Comparison of ENCODE assay signal across 9 cellular contexts in the genomic region with DNA sequence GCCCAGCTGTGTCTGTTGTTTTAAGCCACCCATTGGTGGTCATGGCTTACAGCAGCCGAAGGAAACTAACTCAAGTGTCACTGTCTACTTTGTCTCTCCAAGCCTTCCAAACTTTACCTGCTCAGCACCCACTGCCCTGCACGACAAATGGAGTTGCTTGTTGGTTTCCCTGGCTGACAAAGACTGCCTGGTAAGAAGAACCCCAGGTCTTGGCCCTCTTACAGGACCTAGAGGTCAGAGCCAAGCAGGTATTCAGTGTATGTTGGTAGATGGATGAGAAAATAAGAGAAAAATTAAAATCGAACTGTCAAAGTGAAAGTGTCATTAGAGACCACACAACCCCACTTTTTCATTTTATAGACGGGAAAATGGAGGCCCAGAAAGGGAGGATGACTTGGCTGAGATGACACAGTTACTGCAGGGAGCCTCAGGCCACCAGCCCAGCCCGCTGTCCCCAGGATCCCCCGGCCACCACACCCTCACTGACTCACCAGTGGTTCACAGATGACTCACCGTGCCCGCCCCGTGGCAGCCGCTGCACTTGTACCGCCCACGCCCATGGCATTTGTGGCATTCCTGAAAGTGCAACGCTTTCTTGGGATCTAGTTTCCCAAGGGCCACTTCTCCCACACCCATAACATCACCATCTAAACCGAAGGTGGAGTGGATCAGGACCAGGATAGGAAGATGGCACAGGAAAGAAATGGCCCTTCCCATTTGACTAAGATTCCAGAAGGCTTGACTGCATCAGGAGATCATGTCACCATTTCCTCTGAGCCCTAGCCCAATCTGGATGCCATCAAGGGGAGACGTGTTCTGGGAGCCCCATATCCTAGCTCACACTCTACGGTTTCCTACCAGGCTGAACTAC. TPM values are rescaled to one million over a fixed set of nuclear protein-coding genes. Genes with fewer than 3 reads are reported as not detected.
DNase-seq lines count a peak whose midpoint lies in the region; ATAC-seq and TF ChIP-seq lines count a peak whose summit lies in the region.
"Had no signal": no experiment of that assay in that cellular context is flagged by ENCODE, and none has a peak within 500 bp of the region (broad histone marks: within the 10 kb centered on the region; RNA-seq: fewer than 3 reads in every experiment).

No MANE protein-coding gene starts in this region.

- no peak for TF ChIP-seq POLR2A in GM18505 (IDR thresholded peaks at IDR 0.05; ENCODE audit: borderline replicate concordance, extremely low read depth, insufficient read depth, insufficient read length)

- H3K27me3 Mint-ChIP-seq in dendritic cell treated with granulocyte-macrophage colony-stimulating factor and Interleukin-4, amounts not matched to agents 40 ng/mL and 50 ng/mL, for 4 days: peaks cover 17% of the 10 kb centered on the region
- no peaks in the 10 kb centered on the region for H3K27me3 Mint-ChIP-seq in glutamatergic neuron (ENCODE audit: unreplicated experiment)

- DNase-seq in SW 1271 (lab: John Stamatoyannopoulos, UW): peak; percentile 93 to 98
- DNase-seq in posterior vena cava (ENCODE audit: low spot score): peak; percentile 86
- no peak for DNase-seq in glutamatergic neuron
- DNase-seq: naive B cell had no signal

- H3K9me3 Mint-ChIP-seq in dendritic cell treated with granulocyte-macrophage colony-stimulating factor and Interleukin-4, amounts not matched to agents 40 ng/mL and 50 ng/mL, for 4 days: no peaks in the 10 kb centered on the region
- H3K9me3 Mint-ChIP-seq in glutamatergic neuron (ENCODE audit: unreplicated experiment): no peaks in the 10 kb centered on the region
- H3K9me3 Mint-ChIP-seq: naive B cell had no signal

- H3K36me3 Mint-ChIP-seq in dendritic cell treated with granulocyte-macrophage colony-stimulating factor and Interleukin-4, amounts not matched to agents 40 ng/mL and 50 ng/mL, for 4 days (ENCODE audit: low read depth): no peaks in the 10 kb centered on the region
- no peaks in the 10 kb centered on the region for H3K36me3 Mint-ChIP-seq in glutamatergic neuron (ENCODE audit: unreplicated experiment)
- H3K36me3 Mint-ChIP-seq: naive B cell had no signal

- H3K4me3 Mint-ChIP-seq in dendritic cell treated with granulocyte-macrophage colony-stimulating factor and Interleukin-4, amounts not matched to agents 40 ng/mL and 50 ng/mL, for 4 days: no peak overlapping the region
- no peak overlapping the region for H3K4me3 Mint-ChIP-seq in glutamatergic neuron (ENCODE audit: unreplicated experiment)
- H3K4me3 Mint-ChIP-seq: naive B cell had no signal

- peak; percentile 76 for ATAC-seq in GM18505 (IDR thresholded peaks at IDR 0.05; ENCODE audit: unreplicated experiment)
- ATAC-seq in HG02870 (IDR thresholded peaks at IDR 0.05; ENCODE audit: unreplicated experiment): peak; percentile 74
- no peak for ATAC-seq in GM21737 (IDR thresholded peaks at IDR 0.05; ENCODE audit: unreplicated experiment)
- ATAC-seq in HG03196 (IDR thresholded peaks at IDR 0.05; ENCODE audit: unreplicated experiment): no peak

- H3K4me1 Mint-ChIP-seq in dendritic cell treated with granulocyte-macrophage colony-stimulating factor and Interleukin-4, amounts not matched to agents 40 ng/mL and 50 ng/mL, for 4 days (ENCODE audit: low read depth): peaks cover 23% of the 10 kb centered on the region
- no peaks in the 10 kb centered on the region for H3K4me1 Mint-ChIP-seq in glutamatergic neuron (ENCODE audit: low read depth, unreplicated experiment)
- H3K4me1 Mint-ChIP-seq: naive B cell had no signal

- H3K27ac Mint-ChIP-seq in dendritic cell treated with granulocyte-macrophage colony-stimulating factor and Interleukin-4, amounts not matched to agents 40 ng/mL and 50 ng/mL, for 4 days: peak overlapping the region; percentile 53
- H3K27ac Mint-ChIP-seq in glutamatergic neuron (ENCODE audit: unreplicated experiment): no peak overlapping the region
- H3K27ac Mint-ChIP-seq: naive B cell had no signal

- intact Hi-C loops in dendritic cell treated with granulocyte-macrophage colony-stimulating factor and Interleukin-4, amounts not matched to agents 40 ng/mL and 50 ng/mL, for 4 days (cut with micrococcal nuclease): no loop called here
- intact Hi-C loops in posterior vena cava (cut with DNase I): no loop called here

- no peak for TF ChIP-seq CTCF in glutamatergic neuron (IDR thresholded peaks at IDR 0.05; ENCODE audit: partially characterized antibody, unreplicated experiment)

RNA-seq across cellular contexts. Expression of a gene that starts 15.2 kb away (rescaled TPM):
- total RNA-seq in posterior vena cava: under 1 TPM; 0.24 to 0.32 TPM
- 0.66 TPM for total RNA-seq in glutamatergic neuron (ENCODE audit: unreplicated experiment)

Comparison
In these comparisons a context has a peak if more than half of its experiments do, and no peak if none do; other contexts are left out.
1. ATAC-seq: peak in GM18505 (single experiment) and HG02870 (single experiment); none in GM21737 (single experiment) and HG03196 (single experiment).